Comparison of ENCODE assay signal across 8 cellular contexts in genomic region chr7:44637788-44638594, GRCh38. TPM values are rescaled to one million over a fixed set of nuclear protein-coding genes. Genes with fewer than 3 reads are reported as not detected.
DNase-seq lines count a peak whose midpoint lies in the region; ATAC-seq and TF ChIP-seq lines count a peak whose summit lies in the region.

No MANE protein-coding gene starts in this region.

- peak overlapping the region; percentile 2 to 48 (median 25) for H3K9ac ChIP-seq in subcutaneous abdominal adipose tissue (ENCODE audit: low read length in 5 of 5)

- peaks cover 37 to 66% (median 61%) of the 10 kb centered on the region in 3 donors for H3K4me1 Mint-ChIP-seq in naive B cell

- peaks cover 0 to 2% (median 0%) of the 10 kb centered on the region in 7 donors for H3K9me3 Mint-ChIP-seq in naive B cell

- peaks cover 0 to 3% (median 0%) of the 10 kb centered on the region in 5 donors for H3K36me3 ChIP-seq in subcutaneous abdominal adipose tissue (ENCODE audit: control insufficient read depth in 5 of 5, insufficient read depth in 5 of 5, low read length in 5 of 5)

- TF ChIP-seq CTCF in GM20000 (IDR thresholded peaks at IDR 0.05; ENCODE audit: extremely low read depth, missing control alignments): no peak
- no peak for TF ChIP-seq CTCF in HL-60 (IDR thresholded peaks at IDR 0.05; ENCODE audit: insufficient read depth, low read length)

- H3K27me3 ChIP-seq in HL-60 (ENCODE audit: insufficient read depth, poor library complexity, severe bottlenecking): no peaks in the 10 kb centered on the region
- H3K27me3 ChIP-seq in subcutaneous abdominal adipose tissue (ENCODE audit: control insufficient read depth in 5 of 5, insufficient read depth in 4 of 5, low read length in 5 of 5): no peaks in the 10 kb centered on the region

- no peaks in the 10 kb centered on the region for H3K9me3 ChIP-seq in subcutaneous abdominal adipose tissue (ENCODE audit: control insufficient read depth in 5 of 5, low read length in 5 of 5)

- DNase-seq in AG20443 (ENCODE audit: low spot score): peak; percentile 87
- DNase-seq in GM20000 (ENCODE audit: low spot score): peak; percentile 71
- peak in 1 of 2 experiments; percentile 72 for DNase-seq in HL-60 (ENCODE audit: low read depth in 1 of 2, low spot score in 1 of 2)
- DNase-seq in activated CD4-positive, CD25-positive, alpha-beta regulatory T cell (lab: John Stamatoyannopoulos, UW): peak in 3 of 4 experiments; percentile 38 to 57 (median 48)
- DNase-seq in central memory CD4-positive, alpha-beta T cell: peak; percentile 88
- peak; percentile 19 for DNase-seq in naive B cell
- DNase-seq in mucosa of gallbladder (ENCODE audit: low spot score): no peak

- H3K27ac Mint-ChIP-seq in naive B cell: peak overlapping the region; percentile 56 to 99 (median 93)

- H3K27me3 Mint-ChIP-seq in naive B cell: no peaks in the 10 kb centered on the region

- H3K27ac ChIP-seq in HL-60 (replicated peaks): peak overlapping the region; percentile 77
- H3K27ac ChIP-seq in subcutaneous abdominal adipose tissue (ENCODE audit: low read depth, low read length): peak overlapping the region; percentile 86

- ATAC-seq in naive B cell (ENCODE audit: low read depth in 2 of 2): peak; percentile 24 to 40

- H3K4me3 ChIP-seq in HL-60 (replicated peaks; ENCODE audit: insufficient read depth, low read length) (no peak overlapping the region), subcutaneous abdominal adipose tissue (ENCODE audit: low read depth in 1 of 5, low read length in 5 of 5) (no peak overlapping the region)

- peaks cover 20 to 67% (median 51%) of the 10 kb centered on the region in 5 donors for H3K4me1 ChIP-seq in subcutaneous abdominal adipose tissue (ENCODE audit: control insufficient read depth in 5 of 5, insufficient read depth in 5 of 5, low read length in 5 of 5)

- peak overlapping the region in 5 of 8 donors; percentile 13 to 86 (median 62) for H3K4me3 Mint-ChIP-seq in naive B cell

- no peaks in the 10 kb centered on the region for H3K36me3 Mint-ChIP-seq in naive B cell

RNA-seq across cellular contexts. Expression of gene OGDH, which starts 31.6 kb away (rescaled TPM):
- 10 to 100 TPM in 5 of 6 donors, 1 to 10 TPM in 1; 9.5 to 21.6 (median 20.1) TPM for polyA plus RNA-seq in naive B cell (ENCODE audit: low read depth in 6 of 6)
- total RNA-seq in mucosa of gallbladder: 114 TPM

RNA-seq across cellular contexts. Expression of gene TMED4, which starts 56.0 kb away (rescaled TPM):
- 10 to 100 TPM; 54.8 to 82.0 (median 67.3) TPM for polyA plus RNA-seq in naive B cell (ENCODE audit: low read depth in 6 of 6)
- 136 TPM for total RNA-seq in mucosa of gallbladder
